In the genomic region with DNA sequence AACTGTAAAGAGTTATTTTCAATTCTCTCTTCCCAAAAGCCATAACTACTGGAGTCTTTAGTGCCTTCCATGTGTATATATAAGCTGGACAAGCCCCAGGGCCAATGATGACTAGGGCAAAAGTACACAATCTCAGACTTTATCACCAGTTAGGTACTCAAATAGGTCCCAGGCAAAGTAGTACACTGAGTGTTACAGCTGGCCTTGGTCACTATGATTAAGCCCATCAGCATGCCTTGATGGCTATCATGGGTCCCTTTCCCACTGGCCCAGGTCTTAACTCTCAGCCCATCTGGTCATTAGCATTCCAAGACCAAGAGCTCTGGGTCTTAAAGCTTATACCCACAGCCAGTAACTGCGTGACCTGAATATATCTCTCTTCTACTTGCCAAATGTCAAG, we compare ENCODE assay signal across 2 cellular contexts.
TF ChIP-seq lines count a peak whose summit lies in the region.

No MANE protein-coding gene starts in this region.

TF ChIP-seq in GM23338, 12 proteins besides CTCF, POLR2A, EP300 and RAD21:
- TF ChIP-seq, protein P1, sequence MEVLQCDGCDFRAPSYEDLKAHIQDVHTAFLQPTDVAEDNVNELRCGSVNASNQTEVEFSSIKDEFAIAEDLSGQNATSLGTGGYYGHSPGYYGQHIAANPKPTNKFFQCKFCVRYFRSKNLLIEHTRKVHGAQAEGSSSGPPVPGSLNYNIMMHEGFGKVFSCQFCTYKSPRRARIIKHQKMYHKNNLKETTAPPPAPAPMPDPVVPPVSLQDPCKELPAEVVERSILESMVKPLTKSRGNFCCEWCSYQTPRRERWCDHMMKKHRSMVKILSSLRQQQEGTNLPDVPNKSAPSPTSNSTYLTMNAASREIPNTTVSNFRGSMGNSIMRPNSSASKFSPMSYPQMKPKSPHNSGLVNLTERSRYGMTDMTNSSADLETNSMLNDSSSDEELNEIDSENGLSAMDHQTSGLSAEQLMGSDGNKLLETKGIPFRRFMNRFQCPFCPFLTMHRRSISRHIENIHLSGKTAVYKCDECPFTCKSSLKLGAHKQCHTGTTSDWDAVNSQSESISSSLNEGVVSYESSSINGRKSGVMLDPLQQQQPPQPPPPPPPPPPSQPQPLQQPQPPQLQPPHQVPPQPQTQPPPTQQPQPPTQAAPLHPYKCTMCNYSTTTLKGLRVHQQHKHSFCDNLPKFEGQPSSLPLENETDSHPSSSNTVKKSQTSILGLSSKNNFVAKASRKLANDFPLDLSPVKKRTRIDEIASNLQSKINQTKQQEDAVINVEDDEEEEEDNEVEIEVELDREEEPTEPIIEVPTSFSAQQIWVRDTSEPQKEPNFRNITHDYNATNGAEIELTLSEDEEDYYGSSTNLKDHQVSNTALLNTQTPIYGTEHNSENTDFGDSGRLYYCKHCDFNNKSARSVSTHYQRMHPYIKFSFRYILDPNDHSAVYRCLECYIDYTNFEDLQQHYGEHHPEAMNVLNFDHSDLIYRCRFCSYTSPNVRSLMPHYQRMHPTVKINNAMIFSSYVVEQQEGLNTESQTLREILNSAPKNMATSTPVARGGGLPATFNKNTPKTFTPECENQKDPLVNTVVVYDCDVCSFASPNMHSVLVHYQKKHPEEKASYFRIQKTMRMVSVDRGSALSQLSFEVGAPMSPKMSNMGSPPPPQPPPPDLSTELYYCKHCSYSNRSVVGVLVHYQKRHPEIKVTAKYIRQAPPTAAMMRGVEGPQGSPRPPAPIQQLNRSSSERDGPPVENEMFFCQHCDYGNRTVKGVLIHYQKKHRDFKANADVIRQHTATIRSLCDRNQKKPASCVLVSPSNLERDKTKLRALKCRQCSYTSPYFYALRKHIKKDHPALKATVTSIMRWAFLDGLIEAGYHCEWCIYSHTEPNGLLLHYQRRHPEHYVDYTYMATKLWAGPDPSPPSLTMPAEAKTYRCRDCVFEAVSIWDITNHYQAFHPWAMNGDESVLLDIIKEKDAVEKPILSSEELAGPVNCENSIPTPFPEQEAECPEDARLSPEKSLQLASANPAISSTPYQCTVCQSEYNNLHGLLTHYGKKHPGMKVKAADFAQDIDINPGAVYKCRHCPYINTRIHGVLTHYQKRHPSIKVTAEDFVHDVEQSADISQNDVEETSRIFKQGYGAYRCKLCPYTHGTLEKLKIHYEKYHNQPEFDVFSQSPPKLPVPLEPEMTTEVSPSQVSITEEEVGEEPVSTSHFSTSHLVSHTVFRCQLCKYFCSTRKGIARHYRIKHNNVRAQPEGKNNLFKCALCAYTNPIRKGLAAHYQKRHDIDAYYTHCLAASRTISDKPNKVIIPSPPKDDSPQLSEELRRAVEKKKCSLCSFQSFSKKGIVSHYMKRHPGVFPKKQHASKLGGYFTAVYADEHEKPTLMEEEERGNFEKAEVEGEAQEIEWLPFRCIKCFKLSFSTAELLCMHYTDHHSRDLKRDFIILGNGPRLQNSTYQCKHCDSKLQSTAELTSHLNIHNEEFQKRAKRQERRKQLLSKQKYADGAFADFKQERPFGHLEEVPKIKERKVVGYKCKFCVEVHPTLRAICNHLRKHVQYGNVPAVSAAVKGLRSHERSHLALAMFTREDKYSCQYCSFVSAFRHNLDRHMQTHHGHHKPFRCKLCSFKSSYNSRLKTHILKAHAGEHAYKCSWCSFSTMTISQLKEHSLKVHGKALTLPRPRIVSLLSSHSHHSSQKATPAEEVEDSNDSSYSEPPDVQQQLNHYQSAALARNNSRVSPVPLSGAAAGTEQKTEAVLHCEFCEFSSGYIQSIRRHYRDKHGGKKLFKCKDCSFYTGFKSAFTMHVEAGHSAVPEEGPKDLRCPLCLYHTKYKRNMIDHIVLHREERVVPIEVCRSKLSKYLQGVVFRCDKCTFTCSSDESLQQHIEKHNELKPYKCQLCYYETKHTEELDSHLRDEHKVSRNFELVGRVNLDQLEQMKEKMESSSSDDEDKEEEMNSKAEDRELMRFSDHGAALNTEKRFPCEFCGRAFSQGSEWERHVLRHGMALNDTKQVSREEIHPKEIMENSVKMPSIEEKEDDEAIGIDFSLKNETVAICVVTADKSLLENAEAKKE (CRISPR knock-in tag; IDR thresholded peaks at IDR 0.05) = no peak
- TF ChIP-seq REST (IDR thresholded peaks at IDR 0.05; ENCODE audit: unreplicated experiment) = no peak

TF ChIP-seq in SK-N-SH, 30 proteins besides CTCF, POLR2A, EP300 and RAD21 (continued from another document):
- TF ChIP-seq USF1 (IDR thresholded peaks at IDR 0.05; ENCODE audit: borderline replicate concordance, low read depth) = no peak
- 0 out of 2 replicates have a peak, but pooled peaks have one; percentile 28 for TF ChIP-seq ZBTB33 (IDR thresholded peaks at IDR 0.05; ENCODE audit: borderline replicate concordance, low read depth)
